In genomic region chr1:198651685-198652400, GRCh38 we compare ENCODE assay signal across 13 cellular contexts. TPM values are rescaled to one million over a fixed set of nuclear protein-coding genes. Genes with fewer than 3 reads are reported as not detected.
DNase-seq lines count a peak whose midpoint lies in the region; ATAC-seq and TF ChIP-seq lines count a peak whose summit lies in the region.
"Had no signal": no experiment of that assay in that cellular context is flagged by ENCODE, and none has a peak within 500 bp of the region (broad histone marks: within the 10 kb centered on the region; RNA-seq: fewer than 3 reads in every experiment).

No MANE protein-coding gene starts in this region.

- H3K27me3 Mint-ChIP-seq in WTC11 (ENCODE audit: low read depth) = no peaks in the 10 kb centered on the region

- peaks cover 0 to 9% (median 0%) of the 10 kb centered on the region in 11 experiments; a peak in 8 of 22 replicates for H3K9me3 ChIP-seq in BLaER1 treated with 17β-estradiol and CSF1 and Interleukin-3, amounts not matched to agents 10 nM and 100 nM (replicated peaks in 1 of 11)
- H3K9me3 ChIP-seq: thyroid gland had no signal

- H3K36me3 ChIP-seq in BLaER1 treated with 17β-estradiol and CSF1 and Interleukin-3, amounts not matched to agents 10 nM and 100 nM = peaks cover 0 to 54% (median 0%) of the 10 kb centered on the region in 11 experiments; a peak in 7 of 22 replicates
- H3K36me3 ChIP-seq: thyroid gland had no signal

- peaks cover 0 to 50% (median 0%) of the 10 kb centered on the region in 11 experiments; a peak in 4 of 22 replicates for H4K20me1 ChIP-seq in BLaER1 treated with 17β-estradiol and CSF1 and Interleukin-3, amounts not matched to agents 10 nM and 100 nM

- no peak overlapping the region for H3K4me3 ChIP-seq in BLaER1 treated with 17β-estradiol and CSF1 and Interleukin-3, amounts not matched to agents 10 nM and 100 nM
- H3K4me3 ChIP-seq: thyroid gland had no signal

- H3K4me3 Mint-ChIP-seq in WTC11 = no peak overlapping the region

- peak overlapping the region in 7 of 11 experiments; percentile 23 to 72 (median 67); a peak in 13 of 22 replicates for H3K27ac ChIP-seq in BLaER1 treated with 17β-estradiol and CSF1 and Interleukin-3, amounts not matched to agents 10 nM and 100 nM
- H3K27ac ChIP-seq in RWPE1 = no peak overlapping the region
- H3K27ac ChIP-seq: HL-60, thyroid gland had no signal

- ATAC-seq in GM18867 (IDR thresholded peaks at IDR 0.05; ENCODE audit: unreplicated experiment) = peak; percentile 46
- ATAC-seq in HG03097 (IDR thresholded peaks at IDR 0.05; ENCODE audit: low FRiP score, unreplicated experiment) = peak; percentile 43
- ATAC-seq in WTC11 = no peak; the same call in 1 of the 2 replicates
- ATAC-seq in GM21381 (IDR thresholded peaks at IDR 0.05; ENCODE audit: unreplicated experiment) = no peak
- ATAC-seq: Right ventricle myocardium inferior had no signal

- no peaks in the 10 kb centered on the region for H3K9me3 Mint-ChIP-seq in WTC11

- peak overlapping the region; percentile 35; the same call in 1 of the 2 replicates for H3K27ac Mint-ChIP-seq in WTC11

- peak overlapping the region in 4 of 11 experiments; percentile 5 to 19 (median 16); a peak in 5 of 22 replicates for H3K9ac ChIP-seq in BLaER1 treated with 17β-estradiol and CSF1 and Interleukin-3, amounts not matched to agents 10 nM and 100 nM

- DNase-seq in WTC11 (ENCODE audit: low spot score) = no peak
- DNase-seq in RWPE1 (ENCODE audit: low spot score) = no peak
- DNase-seq in GM10266 (ENCODE audit: extremely low spot score) = no peak
- no peak for DNase-seq in nucleus accumbens (lab: John Stamatoyannopoulos, UW)
- DNase-seq: DMS153, hypothalamus, thyroid gland had no signal

- H3K36me3 Mint-ChIP-seq in WTC11 = no peaks in the 10 kb centered on the region

- no peak for TF ChIP-seq CTCF in WTC11 (IDR thresholded peaks at IDR 0.05)
- TF ChIP-seq CTCF in RWPE1 (conservative IDR thresholded peaks at IDR 0.05; ENCODE audit: low read depth) = no peak
- TF ChIP-seq CTCF in GM10266 (IDR thresholded peaks at IDR 0.05; ENCODE audit: control insufficient read depth, insufficient read depth, low read depth, missing control alignments) = no peak

- POLR2A ChIA-PET in WTC11 (lab: Charles Lee) (no interaction called here), RWPE1 (lab: Yijun Ruan, JAX; ENCODE audit: low non-redundant PET) (no interaction called here)

- H3K27me3 ChIP-seq in BLaER1 treated with 17β-estradiol and CSF1 and Interleukin-3, amounts not matched to agents 10 nM and 100 nM = no peaks in the 10 kb centered on the region
- H3K27me3 ChIP-seq: thyroid gland had no signal

- CTCF ChIA-PET in WTC11 (lab: Charles Lee) (no interaction called here), RWPE1 (lab: Yijun Ruan, JAX) (interaction anchor here (0.6 to 0.7 kb wide), 2 partner anchors 15 to 659 kb away, joined by 3 read pairs; no protein-coding TSS in a partner anchor)

- H3K4me2 ChIP-seq in BLaER1 treated with 17β-estradiol and CSF1 and Interleukin-3, amounts not matched to agents 10 nM and 100 nM = peak overlapping the region in 10 of 11 experiments; percentile 10 to 74 (median 58); a peak in 17 of 22 replicates

- H3K4me1 Mint-ChIP-seq in WTC11 = peaks cover 17% of the 10 kb centered on the region

- H3K4me1 ChIP-seq in BLaER1 treated with 17β-estradiol and CSF1 and Interleukin-3, amounts not matched to agents 10 nM and 100 nM = peaks cover 8 to 98% (median 24%) of the 10 kb centered on the region in 10 experiments
- H3K4me1 ChIP-seq: thyroid gland had no signal

TF ChIP-seq in WTC11, 78 proteins besides CTCF, POLR2A, EP300 and RAD21:
- TF ChIP-seq EMX1 (CRISPR knock-in tag; IDR thresholded peaks at IDR 0.05) = no peak
- no peak for TF ChIP-seq NFYB (CRISPR knock-in tag; conservative IDR thresholded peaks at IDR 0.05; ENCODE audit: low read depth)
- no peak for TF ChIP-seq TEAD1 (CRISPR knock-in tag; IDR thresholded peaks at IDR 0.05)
- no peak for TF ChIP-seq RORB (CRISPR knock-in tag; IDR thresholded peaks at IDR 0.05)
- TF ChIP-seq E2F4 (CRISPR knock-in tag; IDR thresholded peaks at IDR 0.05; ENCODE audit: borderline replicate concordance, low read depth) = no peak

RNA-seq across cellular contexts. Expression of gene PTPRC, which starts 13.0 kb away (rescaled TPM):
- 0.71 to 1.4 TPM (median 1.2 TPM) in 3 replicates for total RNA-seq in WTC11 (2021)

Comparison
In these comparisons a context has a peak if more than half of its experiments do, and no peak if none do; other contexts are left out.
1. ATAC-seq: peak in GM18867 (single experiment) and HG03097 (single experiment); none in WTC11 (single experiment) and GM21381 (single experiment).